In the genomic region with DNA sequence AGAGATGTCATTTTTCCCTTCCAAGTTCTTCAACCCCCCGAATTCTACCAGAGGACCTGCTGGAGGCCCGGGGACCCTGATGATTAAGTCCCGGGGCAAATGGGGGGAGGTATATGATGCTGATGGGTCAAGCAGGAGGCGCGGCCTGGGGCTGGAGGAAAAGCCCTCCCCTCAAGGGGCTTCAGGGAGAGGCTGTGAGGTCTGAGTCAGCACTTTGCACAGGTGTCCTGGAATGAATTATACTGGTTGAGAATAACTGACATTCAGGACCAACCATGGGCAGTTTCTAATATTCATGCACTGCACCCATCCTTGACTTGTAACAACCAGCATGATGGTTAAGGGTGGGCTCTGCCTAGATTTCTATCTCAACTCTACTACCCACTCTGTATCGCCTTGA, we compare ENCODE assay signal across 22 cellular contexts.
DNase-seq lines count a peak whose midpoint lies in the region; ATAC-seq, FAIRE-seq and TF ChIP-seq lines count a peak whose summit lies in the region.
"Had no signal": no experiment of that assay in that cellular context is flagged by ENCODE, and none has a peak within 500 bp of the region (broad histone marks: within the 10 kb centered on the region; RNA-seq: fewer than 3 reads in every experiment).

No MANE protein-coding gene starts in this region.

- no peak overlapping the region for H2AFZ ChIP-seq in K562 (ENCODE audit: low read depth, low read length)

- no peak overlapping the region for H3K23ac ChIP-seq in mesendoderm (ENCODE audit: low read length)

- no peaks in the 10 kb centered on the region for H3K79me2 ChIP-seq in K562 (ENCODE audit: control insufficient read depth, insufficient read depth, low read length)
- no peaks in the 10 kb centered on the region for H3K79me2 ChIP-seq in mesendoderm (ENCODE audit: control insufficient read depth, insufficient read depth, low read length)

- H3K56ac ChIP-seq in mesendoderm (ENCODE audit: low read length) = no peak overlapping the region

- no peak overlapping the region for H2BK15ac ChIP-seq in mesendoderm (replicated peaks; ENCODE audit: low read depth)

- no peak for TF ChIP-seq RAD21 in K562 (CRISPR knock-in tag; conservative IDR thresholded peaks at IDR 0.05 in 1 of 2, IDR thresholded peaks at IDR 0.05 in 1 of 2)

- H3K4ac ChIP-seq in mesendoderm (ENCODE audit: low read depth, low read length) = no peak overlapping the region

- H3K9me3 ChIP-seq in right atrium auricular region (no peaks in the 10 kb centered on the region), K562 (replicated peaks; ENCODE audit: control insufficient read depth, insufficient read depth, low read depth, low read length) (no peaks in the 10 kb centered on the region)
- H3K9me3 ChIP-seq: BE2C; BLaER1 treated with 17β-estradiol and CSF1 and Interleukin-3, amounts not matched to agents 10 nM and 100 nM had no signal

- TF ChIP-seq POLR2A in K562 (conservative IDR thresholded peaks at IDR 0.05) = no peak

- H3K18ac ChIP-seq in mesendoderm (ENCODE audit: low read length) = no peak overlapping the region

- no peak overlapping the region for H2BK5ac ChIP-seq in mesendoderm (ENCODE audit: low read length)

- H3K27me3 ChIP-seq in right atrium auricular region = no peaks in the 10 kb centered on the region
- H3K27me3 ChIP-seq in K562 (ENCODE audit: control insufficient read depth in 2 of 2, insufficient read depth in 2 of 2, low read length in 2 of 2) = peaks cover 9 to 10% of the 10 kb centered on the region in 2 experiments; a peak in 4 of 5 replicates
- no peaks in the 10 kb centered on the region for H3K27me3 ChIP-seq in mesendoderm (ENCODE audit: insufficient read depth, low read length, poor library complexity)
- H3K27me3 ChIP-seq: BE2C; BLaER1 treated with 17β-estradiol and CSF1 and Interleukin-3, amounts not matched to agents 10 nM and 100 nM had no signal

- no peak overlapping the region for H3K9ac ChIP-seq in K562 (ENCODE audit: insufficient read depth in 1 of 2, low read depth in 2 of 2, low read length in 2 of 2)
- no peak overlapping the region for H3K9ac ChIP-seq in mesendoderm (ENCODE audit: low read length)
- H3K9ac ChIP-seq: BLaER1 treated with 17β-estradiol and CSF1 and Interleukin-3, amounts not matched to agents 10 nM and 100 nM had no signal

- H3K79me1 ChIP-seq in mesendoderm (ENCODE audit: low read length) = no peaks in the 10 kb centered on the region

- no peak for FAIRE-seq in K562 (lab: Jason Lieb, UNC)
- FAIRE-seq: A204.1, G401.6, GM12892 had no signal

- ATAC-seq in K562 (no peak), HG03378 (IDR thresholded peaks at IDR 0.05; ENCODE audit: unreplicated experiment) (no peak)

- H4K8ac ChIP-seq in mesendoderm (ENCODE audit: low read depth, low read length) = no peak overlapping the region

- H3K9me1 ChIP-seq in K562 (ENCODE audit: control insufficient read depth, insufficient read depth, low read length) = no peaks in the 10 kb centered on the region

- POLR2A ChIA-PET in K562 (lab: Yijun Ruan, JAX) = no interaction called here

- in situ Hi-C loops in K562 (cut with MboI) = no loop called here

- H3K4me3 ChIP-seq in right atrium auricular region (no peak overlapping the region), K562 (no peak overlapping the region), mesendoderm (ENCODE audit: low read length) (no peak overlapping the region)
- H3K4me3 ChIP-seq: BLaER1 treated with 17β-estradiol and CSF1 and Interleukin-3, amounts not matched to agents 10 nM and 100 nM had no signal

- H3K36me3 ChIP-seq in right atrium auricular region = no peaks in the 10 kb centered on the region
- H3K36me3 ChIP-seq in K562 (ENCODE audit: control insufficient read depth, insufficient read depth, low read length) = no peaks in the 10 kb centered on the region
- H3K36me3 ChIP-seq in mesendoderm (ENCODE audit: control insufficient read depth, insufficient read depth, low read length) = no peaks in the 10 kb centered on the region
- H3K36me3 ChIP-seq: BE2C; BLaER1 treated with 17β-estradiol and CSF1 and Interleukin-3, amounts not matched to agents 10 nM and 100 nM had no signal

- no peak overlapping the region for H3K27ac ChIP-seq in right atrium auricular region
- no peak overlapping the region for H3K27ac ChIP-seq in K562 (ENCODE audit: extremely low read depth, low read depth, low read length)
- no peak overlapping the region for H3K27ac ChIP-seq in mesendoderm (ENCODE audit: low read depth, low read length)
- H3K27ac ChIP-seq: 22Rv1; BLaER1 treated with 17β-estradiol and CSF1 and Interleukin-3, amounts not matched to agents 10 nM and 100 nM had no signal

- no peak for TF ChIP-seq CTCF in right atrium auricular region (IDR thresholded peaks at IDR 0.05)
- no peak for TF ChIP-seq CTCF in K562 (IDR thresholded peaks at IDR 0.05 in 2 of 3, conservative IDR thresholded peaks at IDR 0.05 in 1 of 3; ENCODE audit: insufficient read depth in 2 of 3, low read depth in 1 of 3, low read length in 3 of 3)

- H4K5ac ChIP-seq in mesendoderm (ENCODE audit: low read length) = no peak overlapping the region

- intact Hi-C loops in cardiac septum (cut with DNase I) = no loop called here
- intact Hi-C loops in K562 (cut with micrococcal nuclease) = no loop called here

- WGBS in K562 (ENCODE audit: insufficient coverage, low coverage, missing lambda C conversion rate) = 0% methylated on average over 6 of the region's 6 CpGs
- WGBS in mesendoderm (ENCODE audit: extremely low coverage, insufficient coverage, low lambda C conversion rate) = no CpG with 5 or more reads among the region's 6 CpGs

- H2BK120ac ChIP-seq in mesendoderm (ENCODE audit: low read depth, low read length) = no peak overlapping the region

- no peaks in the 10 kb centered on the region for H4K20me1 ChIP-seq in K562 (replicated peaks; ENCODE audit: control insufficient read depth, insufficient read depth, low read length)
- H4K20me1 ChIP-seq: BLaER1 treated with 17β-estradiol and CSF1 and Interleukin-3, amounts not matched to agents 10 nM and 100 nM had no signal

- H3K4me2 ChIP-seq in K562 (ENCODE audit: insufficient read depth, low read length) = no peak overlapping the region
- H3K4me2 ChIP-seq in mesendoderm (ENCODE audit: low read length) = no peak overlapping the region
- H3K4me2 ChIP-seq: BLaER1 treated with 17β-estradiol and CSF1 and Interleukin-3, amounts not matched to agents 10 nM and 100 nM had no signal

- TF ChIP-seq EP300 in K562 (IDR thresholded peaks at IDR 0.05; ENCODE audit: low read length) = no peak

- H3K4me1 ChIP-seq in right atrium auricular region = no peaks in the 10 kb centered on the region
- H3K4me1 ChIP-seq in K562 (replicated peaks in 1 of 2; ENCODE audit: control insufficient read depth in 2 of 2, insufficient read depth in 2 of 2, low read length in 2 of 2) = no peaks in the 10 kb centered on the region
- peaks cover 11% of the 10 kb centered on the region for H3K4me1 ChIP-seq in mesendoderm (ENCODE audit: control insufficient read depth, low read depth, low read length)
- H3K4me1 ChIP-seq: BE2C; BLaER1 treated with 17β-estradiol and CSF1 and Interleukin-3, amounts not matched to agents 10 nM and 100 nM had no signal

- BruUV-seq in K562 (replicated peaks; lab: Mats Ljungman, UMichigan) = no TSS peak

- DNase-seq in cardiac septum (ENCODE audit: low spot score) (peak; percentile 12), right atrium auricular region (ENCODE audit: low spot score) (no peak), K562 (ENCODE audit: extremely low read depth in 1 of 4, low spot score in 3 of 4) (no peak), mesendoderm (no peak), NCI-H1436 treated with DMSO at 0.1 percent for 48 hours (lab: John Stamatoyannopoulos, UW) (no peak)
- DNase-seq: ACHN; AML-193; BE2C; Calu3; CD4-positive, alpha-beta T cell; COR-L47; DMS153; DND-41; GOT3; H7; HCEC 1CT had no signal

- CTCF ChIA-PET in K562 (lab: Yijun Ruan, JAX; ENCODE audit: low intra/inter-chr PET ratio) = no interaction called here

- H2AK5ac ChIP-seq in mesendoderm (ENCODE audit: low read length) = peak overlapping the region; percentile 71

TF ChIP-seq in K562, 482 proteins besides CTCF, POLR2A, EP300 and RAD21:
- TF ChIP-seq MED1 (CRISPR knock-in tag; IDR thresholded peaks at IDR 0.05; ENCODE audit: borderline replicate concordance) (no peak), MAFF (IDR thresholded peaks at IDR 0.05; ENCODE audit: low read length) (peak; percentile 33; the same call in 1 of the 2 replicates), ZNF316 (IDR thresholded peaks at IDR 0.05) (peak; percentile 77), MAFK (IDR thresholded peaks at IDR 0.05; ENCODE audit: low read length) (peak; percentile 38; the same call in 1 of the 2 replicates), NFE2 (IDR thresholded peaks at IDR 0.05; ENCODE audit: low read depth) (0 out of 2 replicates have a peak, but pooled peaks have one; percentile 4), ZNF57 (CRISPR knock-in tag; IDR thresholded peaks at IDR 0.05) (no peak), MAFG (tag; conservative IDR thresholded peaks at IDR 0.05) (peak; percentile 69), C11orf30 (IDR thresholded peaks at IDR 0.05; ENCODE audit: low read depth) (peak; percentile 68; the same call in 1 of the 2 replicates)
TF ChIP-seq in K562: peak in this region for 6.
